In the genomic region with DNA sequence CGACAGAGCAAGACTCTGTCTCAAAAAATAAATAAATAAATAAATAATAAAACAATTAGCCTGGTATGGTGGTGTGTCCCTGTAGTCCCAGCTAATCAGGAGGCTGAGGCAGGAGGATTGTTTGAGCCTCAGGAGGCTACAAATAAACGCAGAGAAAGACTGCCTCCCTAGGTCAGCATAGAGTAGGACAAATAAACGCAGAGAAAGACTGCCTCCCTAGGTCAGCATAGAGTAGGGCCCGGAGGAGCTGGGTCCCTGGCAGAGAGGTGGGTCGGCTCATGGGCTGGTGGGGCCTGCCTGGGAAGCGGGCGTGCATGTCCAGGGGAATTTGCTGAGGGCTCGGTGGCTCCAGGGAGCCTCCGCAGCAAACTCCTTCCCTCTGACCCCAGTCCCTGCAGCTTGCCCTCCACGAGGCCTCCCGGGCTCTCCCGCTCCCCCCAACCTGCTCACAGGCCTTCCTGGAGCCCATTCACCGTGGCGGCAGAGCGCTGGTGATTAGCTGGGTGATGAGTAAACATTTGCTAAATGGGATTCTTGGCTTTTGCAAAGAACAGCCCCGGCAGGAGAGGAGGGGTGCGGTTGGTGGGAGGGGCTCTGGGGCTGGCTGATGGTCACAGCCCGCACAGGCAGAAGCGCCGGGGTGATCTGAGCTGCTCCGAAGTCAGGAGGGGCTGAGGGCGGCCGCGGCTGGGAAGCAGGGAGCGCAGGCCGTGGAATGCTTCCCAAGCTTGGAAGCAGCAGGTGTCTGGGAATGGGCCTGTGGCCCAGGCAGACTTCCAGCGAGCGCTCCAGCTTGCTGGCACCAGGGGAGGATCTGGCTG, we compare ENCODE assay signal across 12 cellular contexts.
DNase-seq lines count a peak whose midpoint lies in the region; ATAC-seq and TF ChIP-seq lines count a peak whose summit lies in the region.
"Had no signal": no experiment of that assay in that cellular context is flagged by ENCODE, and none has a peak within 500 bp of the region (broad histone marks: within the 10 kb centered on the region; RNA-seq: fewer than 3 reads in every experiment).

No MANE protein-coding gene starts in this region.

- CTCF ChIA-PET in PC-3 (lab: Charles Lee) = interaction anchor here (1.3 kb wide), 1 partner anchor 23 kb away, joined by 4 read pairs; no protein-coding TSS in a partner anchor

- no peaks in the 10 kb centered on the region for H3K27me3 ChIP-seq in PC-3 (ENCODE audit: low read length)
- H3K27me3 ChIP-seq in psoas muscle (ENCODE audit: insufficient read depth in 3 of 3, low read length in 2 of 3) = no peaks in the 10 kb centered on the region

- peak overlapping the region; percentile 61 for H3K4me2 ChIP-seq in PC-3 (ENCODE audit: low read length)

- no peaks in the 10 kb centered on the region for H3F3A ChIP-seq in PC-3 (ENCODE audit: low read length, unreplicated experiment)

- no peaks in the 10 kb centered on the region for H3K9me2 ChIP-seq in PC-3 (replicated peaks; ENCODE audit: low read length)

- H3K9me3 ChIP-seq in PC-3 (ENCODE audit: low read length) = no peaks in the 10 kb centered on the region
- no peaks in the 10 kb centered on the region for H3K9me3 ChIP-seq in psoas muscle
- H3K9me3 ChIP-seq: HAP-1 had no signal

- 26 to 38% (median 32%) methylated on average over 25 to 28 of the region's 28 CpGs for WGBS in psoas muscle, 3 donors

- no peak for TF ChIP-seq CTCF in PC-3 (conservative IDR thresholded peaks at IDR 0.05; ENCODE audit: low read depth, low read length)
- no peak for TF ChIP-seq CTCF in psoas muscle (IDR thresholded peaks at IDR 0.05)

- H3K9ac ChIP-seq in PC-3 (ENCODE audit: low read length) = no peak overlapping the region

- H3K79me2 ChIP-seq in PC-3 (ENCODE audit: low read length) = no peaks in the 10 kb centered on the region

- H3K36me3 ChIP-seq in PC-3 (ENCODE audit: low read depth, low read length) (no peaks in the 10 kb centered on the region), psoas muscle (ENCODE audit: insufficient read depth in 1 of 2, low read depth in 1 of 2) (peaks cover 0 to 5% of the 10 kb centered on the region in 2 donors)
- H3K36me3 ChIP-seq: HAP-1 had no signal

- H3K4me1 ChIP-seq in PC-3 (ENCODE audit: insufficient read depth, low read length) (peaks cover 4% of the 10 kb centered on the region; the same call in 1 of the 2 replicates), psoas muscle (peaks cover 13% of the 10 kb centered on the region)
- H3K4me1 ChIP-seq: HAP-1 had no signal

- H3K4me3 ChIP-seq in PC-3 (ENCODE audit: low read length) (no peak overlapping the region), psoas muscle (peak overlapping the region; percentile 43)
- H3K4me3 ChIP-seq: HAP-1 had no signal

- no peaks in the 10 kb centered on the region for H4K20me1 ChIP-seq in PC-3 (ENCODE audit: low read length)

- H3K27ac ChIP-seq in PC-3 (ENCODE audit: low read length) = no peak overlapping the region
- peak overlapping the region; percentile 41 for H3K27ac ChIP-seq in psoas muscle

- BruUV-seq in PC-3 (replicated peaks; lab: Mats Ljungman, UMichigan) = no TSS peak

- POLR2A ChIA-PET in PC-3 (lab: Charles Lee; ENCODE audit: unreplicated experiment) = interaction anchor here (0.6 kb wide), 1 partner anchor 10 kb away, joined by 3 read pairs; no protein-coding TSS in a partner anchor

- intact Hi-C loops in PC-3 (cut with micrococcal nuclease) (no loop called here), left cardiac atrium (cut with DNase I) (no loop called here), psoas muscle (cut with DNase I) (no loop called here)

- H2AFZ ChIP-seq in PC-3 (ENCODE audit: low read length) = peak overlapping the region; percentile 65; the same call in 1 of the 2 replicates

- DNase-seq in HuH-7.5 (ENCODE audit: low spot score) = peak; percentile 83
- DNase-seq in PC-3 = peak; percentile 47
- DNase-seq in left cardiac atrium = peak; percentile 52
- DNase-seq in psoas muscle = peak; percentile 39 to 62
- DNase-seq in putamen (ENCODE audit: low spot score) = no peak
- DNase-seq in H4 (ENCODE audit: low spot score) = no peak
- DNase-seq: activated CD4-positive, alpha-beta T cell treated with anti-CD3 and anti-CD28 coated beads, Interleukin-2, amount 50 U/mL, for 1 hour; effector CD8-positive, alpha-beta T cell had no signal

- ATAC-seq in PC-3 = peak; percentile 82
- peak; percentile 51 to 66 for ATAC-seq in left cardiac atrium
- peak; percentile 54 to 67 (median 64) for ATAC-seq in psoas muscle
- no peak for ATAC-seq in GM21360 (IDR thresholded peaks at IDR 0.05; ENCODE audit: unreplicated experiment)
- ATAC-seq in HG02610 (IDR thresholded peaks at IDR 0.05; ENCODE audit: unreplicated experiment) = no peak
- ATAC-seq: stimulated activated effector memory CD8-positive, alpha-beta T cell treated with anti-CD3 and anti-CD28 coated beads, Interleukin-12 subunit alpha, Interleukin-12 subunit beta, amount 100 ng/mL, for 72 hours had no signal

Comparison
In these comparisons a context has a peak if more than half of its experiments do, and no peak if none do; other contexts are left out.
1. DNase-seq: peak in HuH-7.5 (single experiment), PC-3 (single experiment), left cardiac atrium (single experiment) and psoas muscle (2 of 2); none in putamen (single experiment) and H4 (single experiment).
2. ATAC-seq: peak in PC-3 (single experiment), left cardiac atrium (2 of 2) and psoas muscle (4 of 4); none in GM21360 (single experiment) and HG02610 (single experiment).